ENCODE assay signal across 16 cellular contexts in genomic region chr9:94788706-94789105, GRCh38.
"Had no signal": no experiment of that assay in that cellular context is flagged by ENCODE, and none has a peak within 500 bp of the region (broad histone marks: within the 10 kb centered on the region; RNA-seq: fewer than 3 reads in every experiment).

No MANE protein-coding gene starts in this region.

- H3K9me3 ChIP-seq: left ventricle myocardium inferior, lower lobe of right lung, suprapubic skin, thyroid gland had no signal

- H3K9me3 Mint-ChIP-seq: immature natural killer cell; memory B cell; naive thymus-derived CD4-positive, alpha-beta T cell; type B pancreatic cell had no signal

- H3K4me3 ChIP-seq: dorsolateral prefrontal cortex, left ventricle myocardium inferior, lower lobe of right lung, suprapubic skin, thyroid gland had no signal

- H3K36me3 ChIP-seq: lower lobe of right lung, thyroid gland had no signal

- H3K4me3 Mint-ChIP-seq: immature natural killer cell; memory B cell; naive thymus-derived CD4-positive, alpha-beta T cell; type B pancreatic cell had no signal

- H3K27ac Mint-ChIP-seq: immature natural killer cell, memory B cell, type B pancreatic cell had no signal

- H3K27me3 Mint-ChIP-seq: memory B cell; naive thymus-derived CD4-positive, alpha-beta T cell; type B pancreatic cell had no signal

- H3K27ac ChIP-seq: left ventricle myocardium inferior, lower lobe of right lung, thyroid gland had no signal

- H3K27me3 ChIP-seq: dorsolateral prefrontal cortex, suprapubic skin, thyroid gland had no signal

- DNase-seq: cortex of kidney; dorsolateral prefrontal cortex; effector CD8-positive, alpha-beta T cell; immature natural killer cell; kidney; left cardiac atrium; left ventricle myocardium inferior; lower lobe of right lung; naive thymus-derived CD4-positive, alpha-beta T cell; posterior cingulate gyrus; stimulated activated CD4-positive, alpha-beta T cell treated with anti-CD3 and anti-CD28 coated beads, Interleukin-12 subunit alpha, Interleukin-12 subunit beta, amount 100 ng/mL, for 4 hours; stimulated activated naive CD4-positive, alpha-beta T cell treated with Interleukin-2 at 50 U/mL for 16 hours; thyroid gland had no signal
